Comparison of ENCODE assay signal across 12 cellular contexts in the genomic region with DNA sequence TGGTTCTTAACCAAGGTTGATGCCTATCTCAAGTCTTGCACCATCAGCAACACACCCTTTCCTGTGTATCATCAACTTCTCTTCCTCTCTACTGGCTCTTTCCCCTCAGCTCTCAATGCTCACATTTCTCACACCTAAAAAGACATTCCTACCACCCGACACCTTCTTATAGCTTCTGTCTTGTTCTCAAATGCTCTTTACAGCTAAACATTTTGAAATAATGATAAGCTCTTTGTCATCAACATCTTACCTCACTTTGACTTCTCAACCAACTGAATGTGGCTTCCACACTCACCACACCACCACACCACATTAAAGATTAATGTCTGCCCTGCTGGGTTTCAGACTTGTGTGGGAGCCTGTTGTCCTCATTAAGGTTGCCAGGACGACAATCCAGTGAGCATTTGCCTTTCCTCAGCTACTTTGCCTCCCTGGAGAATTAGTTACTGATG.
A peak's percentile ranks its signal among the peaks of the same experiment; 100 is the strongest.
DNase-seq lines count a peak whose midpoint lies in the region; ATAC-seq and TF ChIP-seq lines count a peak whose summit lies in the region.
"Had no signal": no experiment of that assay in that cellular context is flagged by ENCODE, and none has a peak within 500 bp of the region (broad histone marks: within the 10 kb centered on the region; RNA-seq: fewer than 3 reads in every experiment).

No MANE protein-coding gene starts in this region.

- POLR2A ChIA-PET in RWPE1 (lab: Yijun Ruan, JAX; ENCODE audit: low non-redundant PET) = no interaction called here

- CTCF ChIA-PET in RWPE1 (lab: Yijun Ruan, JAX) = interaction anchor here (0.6 kb wide), 1 partner anchor 1572 kb away, joined by 7 read pairs; no protein-coding TSS in a partner anchor

- H3K4me3 Mint-ChIP-seq in type B pancreatic cell = no peak overlapping the region

- no peaks in the 10 kb centered on the region for H3K36me3 Mint-ChIP-seq in type B pancreatic cell

- H3K4me1 ChIP-seq in right cardiac atrium (ENCODE audit: control insufficient read depth, insufficient read depth, low read length) = no peaks in the 10 kb centered on the region
- H3K4me1 ChIP-seq in RWPE2 (ENCODE audit: insufficient read depth, poor library complexity, severe bottlenecking) = no peaks in the 10 kb centered on the region

- H3K9me3 Mint-ChIP-seq in type B pancreatic cell = peaks cover 9% of the 10 kb centered on the region

- peak overlapping the region; percentile 30 for H3K27ac Mint-ChIP-seq in type B pancreatic cell

- DNase-seq in Right ventricle myocardium superior = no peak
- no peak for DNase-seq in right cardiac atrium
- no peak for DNase-seq in RWPE2 (ENCODE audit: low spot score)
- DNase-seq in central memory CD4-positive, alpha-beta T cell = peak; percentile 76
- no peak for DNase-seq in type B pancreatic cell (ENCODE audit: extremely low spot score, unreplicated experiment)
- no peak for DNase-seq in RWPE1 (ENCODE audit: low spot score)
- no peak for DNase-seq in NCI-H1105 treated with DMSO at 0.1 percent for 48 hours (lab: John Stamatoyannopoulos, UW)
- DNase-seq: HCEC 1CT; heart right ventricle; NCI-H510A; stimulated activated CD4-positive, alpha-beta T cell treated with anti-CD3 and anti-CD28 coated beads, Interleukin-15, amount 100 ng/mL, for 24 hours had no signal

- TF ChIP-seq CTCF in RWPE2 (IDR thresholded peaks at IDR 0.05; ENCODE audit: poor library complexity, severe bottlenecking) (no peak), type B pancreatic cell (conservative IDR thresholded peaks at IDR 0.05) (no peak), RWPE1 (conservative IDR thresholded peaks at IDR 0.05; ENCODE audit: low read depth) (no peak)

- peaks cover 12% of the 10 kb centered on the region for H3K4me1 Mint-ChIP-seq in type B pancreatic cell (ENCODE audit: unreplicated experiment)

- H3K36me3 ChIP-seq in RWPE2 (ENCODE audit: low read depth) = no peaks in the 10 kb centered on the region
- H3K36me3 ChIP-seq: heart right ventricle had no signal

- H3K9me3 ChIP-seq in right cardiac atrium (ENCODE audit: control insufficient read depth, low read length) (no peaks in the 10 kb centered on the region), RWPE2 (ENCODE audit: severe bottlenecking) (no peaks in the 10 kb centered on the region)

- intact Hi-C loops in Right ventricle myocardium superior (cut with DNase I) (no loop called here), right cardiac atrium (cut with DNase I) (no loop called here)

- ATAC-seq in Right ventricle myocardium superior (ENCODE audit: poor library complexity) (peak; percentile 45), right cardiac atrium (no peak), RWPE2 (ENCODE audit: low read depth) (peak; percentile 40; the same call in 2 of the 3 replicates), GM19351 (IDR thresholded peaks at IDR 0.05; ENCODE audit: unreplicated experiment) (no peak)
- ATAC-seq: heart right ventricle had no signal

- H3K27me3 ChIP-seq in right cardiac atrium (ENCODE audit: control insufficient read depth, insufficient read depth) (no peaks in the 10 kb centered on the region), RWPE2 (ENCODE audit: insufficient read depth, poor library complexity, severe bottlenecking) (no peaks in the 10 kb centered on the region)
- H3K27me3 ChIP-seq: heart right ventricle had no signal

- H3K27ac ChIP-seq in right cardiac atrium (ENCODE audit: low read length) (no peak overlapping the region), RWPE2 (ENCODE audit: poor library complexity, severe bottlenecking) (no peak overlapping the region), RWPE1 (no peak overlapping the region)

- WGBS in right cardiac atrium = 29% methylated on average over 2 of the region's 2 CpGs

- no peak overlapping the region for H3K4me3 ChIP-seq in right cardiac atrium (ENCODE audit: low read length)
- no peak overlapping the region for H3K4me3 ChIP-seq in RWPE2 (ENCODE audit: severe bottlenecking)
- H3K4me3 ChIP-seq: heart right ventricle had no signal

- no peaks in the 10 kb centered on the region for H3K27me3 Mint-ChIP-seq in type B pancreatic cell

Comparison
In these comparisons a context has a peak if more than half of its experiments do, and no peak if none do; other contexts are left out.
1. ATAC-seq: peak in Right ventricle myocardium superior (single experiment) and RWPE2 (single experiment); none in right cardiac atrium (0 of 2) and GM19351 (single experiment).